Comparison of ENCODE assay signal across 2 cellular contexts in genomic region chr1:197198333-197198732, GRCh38.
TF ChIP-seq lines count a peak whose summit lies in the region.

No MANE protein-coding gene starts in this region.

TF ChIP-seq in SK-N-SH, 30 proteins besides CTCF, POLR2A, EP300 and RAD21 (continued from another document):
- TF ChIP-seq REST (IDR thresholded peaks at IDR 0.05; ENCODE audit: low read depth, low read length) (no peak), EZH2phosphoT487 (IDR thresholded peaks at IDR 0.05; ENCODE audit: borderline replicate concordance, low read depth) (no peak), FOSL2 (IDR thresholded peaks at IDR 0.05; ENCODE audit: borderline replicate concordance, low read depth) (no peak), GABPA (IDR thresholded peaks at IDR 0.05; ENCODE audit: low read depth) (no peak), TAF1 (IDR thresholded peaks at IDR 0.05; ENCODE audit: borderline replicate concordance, low read depth, low read length) (no peak), IRF3 (IDR thresholded peaks at IDR 0.05; ENCODE audit: low read depth, low read length) (no peak), CHD2 (IDR thresholded peaks at IDR 0.05; ENCODE audit: low read length, partially characterized antibody) (no peak), ELF1 (IDR thresholded peaks at IDR 0.05) (no peak), MEF2A (IDR thresholded peaks at IDR 0.05; ENCODE audit: borderline replicate concordance, low read depth) (no peak), MAX (IDR thresholded peaks at IDR 0.05; ENCODE audit: low read depth) (no peak), FOXM1 (IDR thresholded peaks at IDR 0.05; ENCODE audit: low read depth) (no peak), MXI1 (IDR thresholded peaks at IDR 0.05; ENCODE audit: low read depth, low read length) (no peak), RFX5 (IDR thresholded peaks at IDR 0.05; ENCODE audit: low read length) (no peak)

TF ChIP-seq in SK-N-SH treated with all-trans-retinoic acid at 6 μM for 48 hours, 23 proteins besides CTCF, POLR2A, EP300 and RAD21 (continued from another document):
- TF ChIP-seq ARNTL (CRISPR knock-in tag; IDR thresholded peaks at IDR 0.05; ENCODE audit: borderline replicate concordance, low read depth) (no peak), ZFP3 (CRISPR knock-in tag; IDR thresholded peaks at IDR 0.05) (no peak)
